ENCODE assay signal across 26 cellular contexts in genomic region chr16:73385701-73386100, GRCh38.
"Had no signal": no experiment of that assay in that cellular context is flagged by ENCODE, and none has a peak within 500 bp of the region (broad histone marks: within the 10 kb centered on the region; RNA-seq: fewer than 3 reads in every experiment).

No MANE protein-coding gene starts in this region.

- H3K36me3 ChIP-seq: ascending aorta, breast epithelium, cardiac muscle cell, colonic mucosa, heart right ventricle had no signal

- H3K27me3 ChIP-seq: ascending aorta, breast epithelium, cardiac muscle cell, colonic mucosa had no signal

- H3K4me1 ChIP-seq: ascending aorta, breast epithelium, colonic mucosa, heart right ventricle had no signal

- H3K4me1 Mint-ChIP-seq: activated CD4-positive, alpha-beta memory T cell treated with anti-CD3 and anti-CD28 coated beads, Interleukin-2, amount 10 ng/mL, durations not matched to agents 7 days and 5 days; activated CD4-positive, alpha-beta T cell treated with anti-CD3 and anti-CD28 coated beads for 36 hours; activated CD4-positive, alpha-beta T cell treated with anti-CD3 and anti-CD28 coated beads, Interleukin-2, amount 10 ng/mL, durations not matched to agents 24 days and 14 days; activated naive CD4-positive, alpha-beta T cell treated with anti-CD3 and anti-CD28 coated beads, Interleukin-2, amount 10 ng/mL, durations not matched to agents 7 days and 5 days; activated naive CD8-positive, alpha-beta T cell treated with anti-CD3 and anti-CD28 coated beads, Interleukin-2, amount 10 ng/mL, durations not matched to agents 7 days and 5 days had no signal

- H3K27me3 Mint-ChIP-seq: activated CD4-positive, alpha-beta memory T cell treated with anti-CD3 and anti-CD28 coated beads, Interleukin-2, amount 10 ng/mL, durations not matched to agents 7 days and 5 days; activated CD4-positive, alpha-beta T cell treated with anti-CD3 and anti-CD28 coated beads for 36 hours; activated CD4-positive, alpha-beta T cell treated with anti-CD3 and anti-CD28 coated beads, Interleukin-2, amount 10 ng/mL, durations not matched to agents 24 days and 14 days; activated naive CD4-positive, alpha-beta T cell treated with anti-CD3 and anti-CD28 coated beads, Interleukin-2, amount 10 ng/mL, durations not matched to agents 7 days and 5 days; activated naive CD8-positive, alpha-beta T cell treated with anti-CD3 and anti-CD28 coated beads, Interleukin-2, amount 10 ng/mL, durations not matched to agents 7 days and 5 days; activated T-cell treated with anti-CD3 and anti-CD28 coated beads, Interleukin-2, amount 50 U/mL, for 24 hours; brain had no signal

- H3K4me3 Mint-ChIP-seq: activated CD4-positive, alpha-beta memory T cell treated with anti-CD3 and anti-CD28 coated beads, Interleukin-2, amount 10 ng/mL, durations not matched to agents 7 days and 5 days; activated CD4-positive, alpha-beta T cell treated with anti-CD3 and anti-CD28 coated beads for 36 hours; activated CD4-positive, alpha-beta T cell treated with anti-CD3 and anti-CD28 coated beads, Interleukin-2, amount 10 ng/mL, durations not matched to agents 24 days and 14 days; activated naive CD4-positive, alpha-beta T cell treated with anti-CD3 and anti-CD28 coated beads, Interleukin-2, amount 10 ng/mL, durations not matched to agents 7 days and 5 days; activated naive CD8-positive, alpha-beta T cell treated with anti-CD3 and anti-CD28 coated beads, Interleukin-2, amount 10 ng/mL, durations not matched to agents 7 days and 5 days; activated T-cell treated with anti-CD3 and anti-CD28 coated beads, Interleukin-2, amount 50 U/mL, for 24 hours; activated T-cell treated with anti-CD3 and anti-CD28 coated beads, Interleukin-2, amount 50 U/mL, for 72 hours; brain had no signal

- ATAC-seq: activated CD4-positive, alpha-beta T cell treated with anti-CD3 and anti-CD28 coated beads for 36 hours; activated naive CD4-positive, alpha-beta T cell treated with anti-CD3 and anti-CD28 coated beads, Interleukin-2, amount 50 U/mL, for 72 hours; activated T-cell treated with anti-CD3 and anti-CD28 coated beads, Interleukin-2, amount 50 U/mL, for 72 hours; esophagus mucosa had no signal

- H3K4me3 ChIP-seq: ascending aorta, breast epithelium, cardiac muscle cell, colonic mucosa, heart right ventricle had no signal

- H3K27ac ChIP-seq: ascending aorta, breast epithelium, cardiac muscle cell, colonic mucosa, heart right ventricle had no signal

- H3K9me3 ChIP-seq: ascending aorta, breast epithelium, colonic mucosa, heart right ventricle had no signal

- H3K36me3 Mint-ChIP-seq: activated naive CD4-positive, alpha-beta T cell treated with anti-CD3 and anti-CD28 coated beads, Interleukin-2, amount 10 ng/mL, durations not matched to agents 7 days and 5 days; activated naive CD4-positive, alpha-beta T cell treated with anti-CD3 and anti-CD28 coated beads, Interleukin-2, amount 50 U/mL, for 72 hours; activated naive CD8-positive, alpha-beta T cell treated with anti-CD3 and anti-CD28 coated beads, Interleukin-2, amount 10 ng/mL, durations not matched to agents 7 days and 5 days; brain had no signal

- DNase-seq: activated CD4-positive, alpha-beta memory T cell treated with anti-CD3 and anti-CD28 coated beads, Interleukin-2, amount 10 ng/mL, durations not matched to agents 7 days and 5 days; activated CD4-positive, alpha-beta T cell treated with anti-CD3 and anti-CD28 coated beads for 36 hours; activated CD4-positive, alpha-beta T cell treated with anti-CD3 and anti-CD28 coated beads, Interleukin-2, amount 10 ng/mL, durations not matched to agents 24 days and 14 days; activated CD4-positive, CD25-positive, alpha-beta regulatory T cell; activated CD4-positive, CD25-positive, alpha-beta regulatory T cell treated with anti-CD3 and anti-CD28 coated beads, Interleukin-2, amount 50 U/mL, for 72 hours; activated CD8-positive, alpha-beta memory T cell treated with anti-CD3 and anti-CD28 coated beads, Interleukin-2, amount 50 U/mL, for 48 hours; activated gamma-delta T cell; activated naive CD4-positive, alpha-beta T cell; activated naive CD4-positive, alpha-beta T cell treated with anti-CD3 and anti-CD28 coated beads, Interleukin-2, amount 10 ng/mL, durations not matched to agents 7 days and 5 days; activated naive CD8-positive, alpha-beta T cell treated with anti-CD3 and anti-CD28 coated beads, Interleukin-2, amount 10 ng/mL, durations not matched to agents 7 days and 5 days; activated T-cell treated with anti-CD3 and anti-CD28 coated beads for 4 hours; activated T-cell treated with anti-CD3 and anti-CD28 coated beads, Interleukin-2, amount 50 U/mL, for 24 hours; activated T-cell treated with anti-CD3 and anti-CD28 coated beads, Interleukin-2, amount 50 U/mL, for 72 hours; central memory CD4-positive, alpha-beta T cell; cerebellar nuclear complex; colonic mucosa; effector CD8-positive, alpha-beta T cell; foreskin fibroblast; heart right ventricle; T-helper 2 cell had no signal

- H3K9me3 Mint-ChIP-seq: activated CD4-positive, alpha-beta T cell treated with anti-CD3 and anti-CD28 coated beads, Interleukin-2, amount 10 ng/mL, durations not matched to agents 24 days and 14 days; activated naive CD4-positive, alpha-beta T cell treated with anti-CD3 and anti-CD28 coated beads, Interleukin-2, amount 10 ng/mL, durations not matched to agents 7 days and 5 days; activated naive CD4-positive, alpha-beta T cell treated with anti-CD3 and anti-CD28 coated beads, Interleukin-2, amount 50 U/mL, for 72 hours; activated T-cell treated with anti-CD3 and anti-CD28 coated beads, Interleukin-2, amount 50 U/mL, for 24 hours; activated T-cell treated with anti-CD3 and anti-CD28 coated beads, Interleukin-2, amount 50 U/mL, for 72 hours had no signal

- H3K27ac Mint-ChIP-seq: activated CD4-positive, alpha-beta memory T cell treated with anti-CD3 and anti-CD28 coated beads, Interleukin-2, amount 10 ng/mL, durations not matched to agents 7 days and 5 days; activated CD4-positive, alpha-beta T cell treated with anti-CD3 and anti-CD28 coated beads for 36 hours; activated CD4-positive, alpha-beta T cell treated with anti-CD3 and anti-CD28 coated beads, Interleukin-2, amount 10 ng/mL, durations not matched to agents 24 days and 14 days; activated naive CD4-positive, alpha-beta T cell treated with anti-CD3 and anti-CD28 coated beads, Interleukin-2, amount 10 ng/mL, durations not matched to agents 7 days and 5 days; activated naive CD4-positive, alpha-beta T cell treated with anti-CD3 and anti-CD28 coated beads, Interleukin-2, amount 50 U/mL, for 72 hours; activated naive CD8-positive, alpha-beta T cell treated with anti-CD3 and anti-CD28 coated beads, Interleukin-2, amount 10 ng/mL, durations not matched to agents 7 days and 5 days; activated T-cell treated with anti-CD3 and anti-CD28 coated beads, Interleukin-2, amount 50 U/mL, for 24 hours; activated T-cell treated with anti-CD3 and anti-CD28 coated beads, Interleukin-2, amount 50 U/mL, for 72 hours; brain had no signal
